ENCODE assay signal across 17 cellular contexts in genomic region chr5:129977810-129978209, GRCh38.
DNase-seq lines count a peak whose midpoint lies in the region; ATAC-seq, FAIRE-seq and TF ChIP-seq lines count a peak whose summit lies in the region.
"Had no signal": no experiment of that assay in that cellular context is flagged by ENCODE, and none has a peak within 500 bp of the region (broad histone marks: within the 10 kb centered on the region; RNA-seq: fewer than 3 reads in every experiment).

No MANE protein-coding gene starts in this region.

- H3K4me1 ChIP-seq in kidney (ENCODE audit: control insufficient read depth in 1 of 2, insufficient read depth in 1 of 2, low read depth in 1 of 2, low read length in 2 of 2) (no peaks in the 10 kb centered on the region), Caco-2 (no peaks in the 10 kb centered on the region)

- no peak overlapping the region for H3K4me3 Mint-ChIP-seq in Caco-2 (ENCODE audit: unreplicated experiment)
- H3K4me3 Mint-ChIP-seq: IgD-negative memory B cell, nephron progenitor cell had no signal

- H3K9ac ChIP-seq in kidney (ENCODE audit: low read length in 2 of 2) = no peak overlapping the region
- H3K9ac ChIP-seq: GM23248 had no signal

- H3K36me3 Mint-ChIP-seq in Caco-2 (ENCODE audit: insufficient read depth, unreplicated experiment) = no peaks in the 10 kb centered on the region
- H3K36me3 Mint-ChIP-seq: IgD-negative memory B cell had no signal

- H3K4me3 ChIP-seq in kidney (ENCODE audit: low read length in 2 of 2) (no peak overlapping the region), Caco-2 (ENCODE audit: low read depth, low read length) (no peak overlapping the region)
- H3K4me3 ChIP-seq: GM23248, thoracic aorta had no signal

- H3K36me3 ChIP-seq in kidney (ENCODE audit: control insufficient read depth in 1 of 2, insufficient read depth in 2 of 2, low read length in 2 of 2) (no peaks in the 10 kb centered on the region), Caco-2 (ENCODE audit: control insufficient read depth, insufficient read depth, low read length) (no peaks in the 10 kb centered on the region)
- H3K36me3 ChIP-seq: thoracic aorta had no signal

- TF ChIP-seq CTCF in kidney (IDR thresholded peaks at IDR 0.05; ENCODE audit: borderline replicate concordance, extremely low read depth, insufficient read depth) = no peak
- TF ChIP-seq CTCF in Caco-2 (IDR thresholded peaks at IDR 0.05; ENCODE audit: insufficient read depth in 1 of 2, low read depth in 1 of 2, low read length in 1 of 2, severe bottlenecking in 1 of 2, unreplicated experiment in 1 of 2) = no peak

- H3K27me3 ChIP-seq in Caco-2 (replicated peaks; ENCODE audit: control insufficient read depth, insufficient read depth, low read length) = no peaks in the 10 kb centered on the region

- no peak overlapping the region for H3K27ac ChIP-seq in kidney (ENCODE audit: low read depth in 2 of 2, low read length in 2 of 2)
- H3K27ac ChIP-seq: GM23248, thoracic aorta had no signal

- BruUV-seq in Caco-2 (replicated peaks; lab: Mats Ljungman, UMichigan) = no TSS peak

- no peak overlapping the region for H3K27ac Mint-ChIP-seq in Caco-2 (ENCODE audit: unreplicated experiment)
- H3K27ac Mint-ChIP-seq: IgD-negative memory B cell, nephron progenitor cell had no signal

- no peaks in the 10 kb centered on the region for H3K9me3 Mint-ChIP-seq in Caco-2 (ENCODE audit: unreplicated experiment)
- H3K9me3 Mint-ChIP-seq: nephron progenitor cell had no signal

- intact Hi-C loops in kidney (cut with DNase I) = no loop called here
- intact Hi-C loops in Caco-2 (cut with micrococcal nuclease; ENCODE audit: unreplicated experiment) = no loop called here

- no peaks in the 10 kb centered on the region for H3K27me3 Mint-ChIP-seq in Caco-2 (ENCODE audit: insufficient read depth, unreplicated experiment)
- H3K27me3 Mint-ChIP-seq: IgD-negative memory B cell had no signal

- no peaks in the 10 kb centered on the region for H3K4me1 Mint-ChIP-seq in Caco-2 (ENCODE audit: low read depth, unreplicated experiment)
- H3K4me1 Mint-ChIP-seq: IgD-negative memory B cell, nephron progenitor cell had no signal

- H3K9me3 ChIP-seq in kidney (ENCODE audit: control insufficient read depth in 1 of 2, low read length in 2 of 2) (no peaks in the 10 kb centered on the region), Caco-2 (no peaks in the 10 kb centered on the region)
- H3K9me3 ChIP-seq: thoracic aorta had no signal

- DNase-seq in kidney (no peak), amniotic stem cell (lab: John Stamatoyannopoulos, UW) (no peak), Caco-2 (no peak), ureter (ENCODE audit: low spot score) (no peak)
- no peak for DNase-seq in activated naive CD4-positive, alpha-beta T cell treated with Interleukin-2 at 50 U/mL for 16 hours
- DNase-seq: activated CD4-positive, alpha-beta T cell treated with anti-CD3 and anti-CD28 coated beads, Interleukin-2, amount 50 U/mL, for 4 hours; DND-41; GM23248; mammary epithelial cell; NCI-H1105; nephron progenitor cell; stimulated activated CD4-positive, alpha-beta T cell treated with anti-CD3 and anti-CD28 coated beads, Interleukin-15, amount 100 ng/mL, for 24 hours had no signal

- POLR2A ChIA-PET in Caco-2 (lab: Charles Lee) = no interaction called here

- FAIRE-seq in kidney (lab: Jason Lieb, UNC) = peak; percentile 41

- CTCF ChIA-PET in Caco-2 (lab: Charles Lee) = no interaction called here

- ATAC-seq in GM19351 (IDR thresholded peaks at IDR 0.05; ENCODE audit: unreplicated experiment) = peak; percentile 66
- ATAC-seq in GM21717 (IDR thresholded peaks at IDR 0.05; ENCODE audit: unreplicated experiment) = peak; percentile 72
- ATAC-seq in HG03139 (IDR thresholded peaks at IDR 0.05; ENCODE audit: unreplicated experiment) = peak; percentile 89
